Comparison of ENCODE assay signal across 8 cellular contexts in the genomic region with DNA sequence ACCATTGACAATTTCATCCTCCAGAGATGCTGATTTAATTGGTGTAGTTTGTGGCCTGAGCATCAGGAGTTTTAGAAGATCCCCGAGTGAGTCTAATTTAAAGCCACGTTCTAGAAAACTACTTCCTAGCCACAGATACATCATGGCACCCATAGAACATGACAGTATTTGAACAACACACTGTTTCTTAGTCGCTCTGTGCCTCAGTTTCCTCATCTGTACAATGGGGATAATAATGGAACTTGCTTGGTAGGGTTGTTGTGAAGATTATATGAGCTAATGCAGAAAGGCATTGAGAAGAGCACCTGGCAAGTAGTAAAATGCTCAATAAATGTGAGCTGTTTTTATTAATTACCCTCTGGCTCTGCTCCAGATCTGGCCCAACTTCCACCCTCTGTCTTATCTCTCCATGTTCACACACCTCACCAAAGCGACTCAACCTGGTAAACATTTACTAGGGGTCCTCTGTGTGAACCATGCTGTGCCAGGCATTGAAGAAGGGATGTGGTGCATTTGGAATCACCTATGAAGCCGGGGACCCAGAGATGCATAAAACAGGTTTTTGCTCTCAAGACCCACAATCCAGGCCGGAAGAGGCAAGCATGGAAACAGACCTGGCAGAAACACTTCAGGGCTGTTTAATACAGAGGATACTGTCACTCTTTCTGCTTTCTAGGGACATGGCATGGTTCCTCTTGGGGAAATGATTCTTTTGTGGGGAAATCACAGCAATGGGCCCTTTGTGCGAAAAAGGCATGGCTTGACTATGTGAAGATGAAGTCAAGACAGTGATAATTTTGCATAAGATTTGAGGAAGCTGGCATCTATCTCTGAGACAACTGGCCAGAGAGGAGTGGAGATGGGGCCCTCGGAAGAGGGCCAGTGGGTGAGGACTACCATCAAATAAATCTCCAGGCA. TPM values are rescaled to one million over a fixed set of nuclear protein-coding genes. Genes with fewer than 3 reads are reported as not detected.
A peak's percentile ranks its signal among the peaks of the same experiment; 100 is the strongest.
DNase-seq lines count a peak whose midpoint lies in the region; ATAC-seq and TF ChIP-seq lines count a peak whose summit lies in the region.

No MANE protein-coding gene starts in this region.

- no peaks in the 10 kb centered on the region for H3K36me3 ChIP-seq in heart left ventricle
- H3K36me3 ChIP-seq in muscle layer of duodenum (ENCODE audit: control insufficient read depth in 1 of 2, insufficient read depth in 2 of 2, low read length in 2 of 2) = no peaks in the 10 kb centered on the region
- H3K36me3 ChIP-seq in uterus = no peaks in the 10 kb centered on the region

- 81 to 88% (median 87%) methylated on average over 8 of the region's 8 CpGs for WGBS in heart left ventricle, 4 donors

- ATAC-seq in heart left ventricle (no peak), left ventricle myocardium superior (no peak), HG03159 (IDR thresholded peaks at IDR 0.05; ENCODE audit: unreplicated experiment) (no peak)

- H3K27ac ChIP-seq in heart left ventricle (peak overlapping the region; percentile 64 to 93 (median 90)), muscle layer of duodenum (ENCODE audit: low read length) (peak overlapping the region; percentile 89), uterus (peak overlapping the region; percentile 88 to 92)

- H3K9me3 ChIP-seq in heart left ventricle (no peaks in the 10 kb centered on the region), muscle layer of duodenum (ENCODE audit: control insufficient read depth in 1 of 2, low read length in 2 of 2) (no peaks in the 10 kb centered on the region), uterus (no peaks in the 10 kb centered on the region)

- H3K4me3 Mint-ChIP-seq in brain = no peak overlapping the region
- no peak overlapping the region for H3K4me3 Mint-ChIP-seq in activated CD4-positive, alpha-beta T cell treated with anti-CD3 and anti-CD28 coated beads, Interleukin-2, amount 10 ng/mL, durations not matched to agents 24 days and 14 days

- DNase-seq in heart left ventricle (no peak), left ventricle myocardium superior (no peak), uterus (no peak), GM13976 (ENCODE audit: low spot score) (no peak)
- DNase-seq in activated CD4-positive, alpha-beta T cell treated with anti-CD3 and anti-CD28 coated beads, Interleukin-2, amount 10 ng/mL, durations not matched to agents 24 days and 14 days = no peak

- peak overlapping the region in 3 of 5 experiments; percentile 86 to 91 (median 89) for H3K27ac Mint-ChIP-seq in brain
- H3K27ac Mint-ChIP-seq in activated CD4-positive, alpha-beta T cell treated with anti-CD3 and anti-CD28 coated beads, Interleukin-2, amount 10 ng/mL, durations not matched to agents 24 days and 14 days = no peak overlapping the region

- TF ChIP-seq POLR2A in heart left ventricle (IDR thresholded peaks at IDR 0.05) = no peak
- no peak for TF ChIP-seq POLR2A in uterus (IDR thresholded peaks at IDR 0.05)

- H3K27me3 Mint-ChIP-seq in brain = peaks cover 19% of the 10 kb centered on the region
- H3K27me3 Mint-ChIP-seq in activated CD4-positive, alpha-beta T cell treated with anti-CD3 and anti-CD28 coated beads, Interleukin-2, amount 10 ng/mL, durations not matched to agents 24 days and 14 days = peaks cover 38% of the 10 kb centered on the region

- intact Hi-C loops in heart left ventricle (cut with DNase I) = loop anchor here in 1 of 10 donors (2.0 kb wide), 1 partner anchor 15 kb away; no protein-coding TSS in a partner anchor
- intact Hi-C loops in left ventricle myocardium superior (cut with micrococcal nuclease) = no loop called here
- intact Hi-C loops in uterus (cut with DNase I; ENCODE audit: low total_unique reads) = no loop called here
- intact Hi-C loops in activated CD4-positive, alpha-beta T cell treated with anti-CD3 and anti-CD28 coated beads, Interleukin-2, amount 10 ng/mL, durations not matched to agents 24 days and 14 days (cut with micrococcal nuclease) = no loop called here

- in situ Hi-C loops in GM13976 (cut with MboI; ENCODE audit: low sequenced_read_pairs, unreplicated experiment) = no loop called here

- TF ChIP-seq CTCF in heart left ventricle (IDR thresholded peaks at IDR 0.05) (no peak), brain (conservative IDR thresholded peaks at IDR 0.05) (no peak), uterus (IDR thresholded peaks at IDR 0.05) (no peak), GM13976 (IDR thresholded peaks at IDR 0.05; ENCODE audit: borderline replicate concordance, control extremely low read depth, extremely low read depth, insufficient read depth, missing control alignments) (no peak)

- H3K4me1 Mint-ChIP-seq in brain = peaks cover 77% of the 10 kb centered on the region
- peaks cover 9% of the 10 kb centered on the region for H3K4me1 Mint-ChIP-seq in activated CD4-positive, alpha-beta T cell treated with anti-CD3 and anti-CD28 coated beads, Interleukin-2, amount 10 ng/mL, durations not matched to agents 24 days and 14 days

- H3K4me3 ChIP-seq in heart left ventricle (no peak overlapping the region), muscle layer of duodenum (ENCODE audit: low read depth in 1 of 2, low read length in 2 of 2) (no peak overlapping the region), uterus (no peak overlapping the region)

- H3K36me3 Mint-ChIP-seq in brain = no peaks in the 10 kb centered on the region
- no peaks in the 10 kb centered on the region for H3K36me3 Mint-ChIP-seq in activated CD4-positive, alpha-beta T cell treated with anti-CD3 and anti-CD28 coated beads, Interleukin-2, amount 10 ng/mL, durations not matched to agents 24 days and 14 days (ENCODE audit: low read depth)

- H3K9me3 Mint-ChIP-seq in brain = no peaks in the 10 kb centered on the region
- H3K9me3 Mint-ChIP-seq in activated CD4-positive, alpha-beta T cell treated with anti-CD3 and anti-CD28 coated beads, Interleukin-2, amount 10 ng/mL, durations not matched to agents 24 days and 14 days = no peaks in the 10 kb centered on the region

- H3K4me1 ChIP-seq in heart left ventricle = peaks cover 11 to 82% (median 47%) of the 10 kb centered on the region in 12 donors
- peaks cover 38 to 39% of the 10 kb centered on the region in 2 donors for H3K4me1 ChIP-seq in muscle layer of duodenum (ENCODE audit: control insufficient read depth in 1 of 2, insufficient read depth in 2 of 2, low read length in 2 of 2)
- H3K4me1 ChIP-seq in uterus = peaks cover 6 to 23% of the 10 kb centered on the region in 2 donors

- H3K27me3 ChIP-seq in heart left ventricle = no peaks in the 10 kb centered on the region
- H3K27me3 ChIP-seq in muscle layer of duodenum (ENCODE audit: low read depth, low read length) = no peaks in the 10 kb centered on the region
- H3K27me3 ChIP-seq in uterus = no peaks in the 10 kb centered on the region

RNA-seq across cellular contexts. Expression of a gene that starts 16.2 kb away (rescaled TPM):
- 10 to 100 TPM; 37.4 to 66.1 (median 39.1) TPM for total RNA-seq in heart left ventricle
- 100 to 1,000 TPM in 1 of 2 donors, 10 to 100 TPM in 1; 55.3 to 105 TPM for polyA plus RNA-seq in heart left ventricle
- 46.0 TPM for total RNA-seq in left ventricle myocardium superior
- 89.2 TPM for polyA plus RNA-seq in brain (ENCODE audit: insufficient read depth, low read depth, low replicate concordance)
- 10 to 100 TPM; 23.1 to 87.4 (median 36.4) TPM for total RNA-seq in uterus
- 47.4 and 50.1 TPM in 2 replicates for total RNA-seq in activated CD4-positive, alpha-beta T cell treated with anti-CD3 and anti-CD28 coated beads, Interleukin-2, amount 10 ng/mL, durations not matched to agents 24 days and 14 days

RNA-seq across cellular contexts. Expression of a gene that starts 58.9 kb away (rescaled TPM):
- total RNA-seq in heart left ventricle = under 1 TPM in 6 of 9 donors, not detected in 3; 0.09 to 0.18 (median 0.14) TPM
- polyA plus RNA-seq in heart left ventricle = under 1 TPM; 0.29 to 0.50 TPM
- total RNA-seq in left ventricle myocardium superior = 0.15 TPM
- 4.1 TPM for polyA plus RNA-seq in brain (ENCODE audit: insufficient read depth, low read depth, low replicate concordance)
- 1 to 10 TPM in 2 of 4 donors, not detected in 2; 1.9 to 2.0 TPM for total RNA-seq in uterus
- total RNA-seq in activated CD4-positive, alpha-beta T cell treated with anti-CD3 and anti-CD28 coated beads, Interleukin-2, amount 10 ng/mL, durations not matched to agents 24 days and 14 days = not detected in 2 replicates
